ENCODE assay signal across 38 cellular contexts in the genomic region with DNA sequence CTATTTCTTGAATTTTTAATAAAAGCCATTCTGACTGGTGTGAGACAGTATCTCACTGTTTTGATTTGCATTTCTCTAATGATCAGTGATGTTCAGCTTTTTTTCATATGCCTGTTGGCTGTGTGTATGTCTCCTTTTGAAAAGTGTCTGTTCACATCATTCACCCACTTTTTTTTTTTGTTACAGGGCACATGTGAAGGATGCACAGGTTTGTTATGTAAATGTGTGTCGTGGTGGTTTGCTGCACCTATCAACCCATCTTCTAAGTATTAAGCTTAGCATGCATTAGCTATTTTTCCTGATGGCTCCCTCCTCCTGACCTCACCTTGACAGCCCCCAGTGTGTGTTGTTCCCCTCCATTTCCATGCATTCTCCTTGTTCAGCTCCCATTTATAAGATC. TPM values are rescaled to one million over a fixed set of nuclear protein-coding genes. Genes with fewer than 3 reads are reported as not detected.
"Had no signal": no experiment of that assay in that cellular context is flagged by ENCODE, and none has a peak within 500 bp of the region (broad histone marks: within the 10 kb centered on the region; RNA-seq: fewer than 3 reads in every experiment).

No MANE protein-coding gene starts in this region.

- H3K4me3 Mint-ChIP-seq: activated B cell treated with CpG ODN at 0.5 μM for 24 hours; activated CD8-positive, alpha-beta T cell treated with anti-CD3 and anti-CD28 coated beads for 36 hours; activated naive CD4-positive, alpha-beta T cell treated with anti-CD3 and anti-CD28 coated beads for 36 hours; activated naive CD4-positive, alpha-beta T cell treated with anti-CD3 and anti-CD28 coated beads, Interleukin-2, amount 50 U/mL, for 24 hours; activated naive CD8-positive, alpha-beta T cell treated with anti-CD3 and anti-CD28 coated beads for 36 hours; activated naive CD8-positive, alpha-beta T cell treated with anti-CD3 and anti-CD28 coated beads, Interleukin-2, amount 50 U/mL, for 24 hours; activated T-helper 1 cell treated with anti-CD3 and anti-CD28 coated beads, Interleukin-12 subunit alpha, Interleukin-12 subunit beta, Interleukin-2, Interleukin-4 antibody, amounts not matched to agents 30 ng/mL and 10 ng/mL and 1 ng/mL, durations not matched to agents 14 hours and 24 hours and 36 hours; central memory CD8-positive, alpha-beta T cell; dendritic cell treated with granulocyte-macrophage colony-stimulating factor and Interleukin-4, amounts not matched to agents 40 ng/mL and 50 ng/mL, for 4 days; endodermal cell; T-helper 17 cell; T-helper 2 cell treated with Interferon-gamma antibody and Interleukin-4, amounts not matched to agents 5 μg/mL and 100 μg/mL, for 36 hours had no signal

- H3K27me3 Mint-ChIP-seq: activated CD8-positive, alpha-beta T cell treated with anti-CD3 and anti-CD28 coated beads for 36 hours; activated naive CD4-positive, alpha-beta T cell treated with anti-CD3 and anti-CD28 coated beads, Interleukin-2, amount 50 U/mL, for 24 hours; activated naive CD8-positive, alpha-beta T cell treated with anti-CD3 and anti-CD28 coated beads for 36 hours; activated naive CD8-positive, alpha-beta T cell treated with anti-CD3 and anti-CD28 coated beads, Interleukin-2, amount 50 U/mL, for 24 hours; T-helper 17 cell had no signal

- H3K27ac Mint-ChIP-seq: activated B cell treated with CpG ODN at 0.5 μM for 24 hours; activated CD8-positive, alpha-beta T cell treated with anti-CD3 and anti-CD28 coated beads for 36 hours; activated naive CD4-positive, alpha-beta T cell treated with anti-CD3 and anti-CD28 coated beads for 36 hours; activated naive CD8-positive, alpha-beta T cell treated with anti-CD3 and anti-CD28 coated beads for 36 hours; activated naive CD8-positive, alpha-beta T cell treated with anti-CD3 and anti-CD28 coated beads, Interleukin-2, amount 50 U/mL, for 24 hours; activated T-helper 1 cell treated with anti-CD3 and anti-CD28 coated beads, Interleukin-12 subunit alpha, Interleukin-12 subunit beta, Interleukin-2, Interleukin-4 antibody, amounts not matched to agents 30 ng/mL and 10 ng/mL and 1 ng/mL, durations not matched to agents 14 hours and 24 hours and 36 hours; activated T-helper 2 cell treated with anti-CD3 and anti-CD28 coated beads, Interferon-gamma antibody, Interleukin-2, Interleukin-4, amounts not matched to agents 10 μg/mL and 5 μg/mL and 100 μg/mL, durations not matched to agents 14 hours and 24 hours and 36 hours; dendritic cell treated with granulocyte-macrophage colony-stimulating factor and Interleukin-4, amounts not matched to agents 40 ng/mL and 50 ng/mL, for 4 days; endodermal cell; T-helper 17 cell; T-helper 2 cell treated with Interferon-gamma antibody and Interleukin-4, amounts not matched to agents 5 μg/mL and 100 μg/mL, for 36 hours had no signal

- ATAC-seq: activated CD4-positive, CD25-positive, alpha-beta regulatory T cell treated with anti-CD3 and anti-CD28 coated beads, Interleukin-2, amount 50 U/mL, for 24 hours; activated CD8-positive, alpha-beta T cell treated with anti-CD3 and anti-CD28 coated beads for 36 hours; activated naive CD8-positive, alpha-beta T cell treated with anti-CD3 and anti-CD28 coated beads, Interleukin-2, amount 50 U/mL, for 24 hours; body of pancreas; foreskin keratinocyte; gastrocnemius medialis; heart right ventricle; T-helper 17 cell had no signal

- DNase-seq: activated B cell treated with CpG ODN at 0.5 μM for 24 hours; activated CD4-positive, alpha-beta T cell treated with anti-CD3 and anti-CD28 coated beads for 48 hours; activated CD4-positive, alpha-beta T cell treated with anti-CD3 and anti-CD28 coated beads, Interleukin-2, amount 50 U/mL, for 1 hour; activated CD4-positive, alpha-beta T cell treated with anti-CD3 and anti-CD28 coated beads, Interleukin-2, amount 50 U/mL, for 48 hours; activated CD8-positive, alpha-beta memory T cell treated with anti-CD3 and anti-CD28 coated beads for 24 hours; activated CD8-positive, alpha-beta T cell treated with anti-CD3 and anti-CD28 coated beads for 36 hours; activated effector memory CD4-positive, alpha-beta T cell treated with anti-CD3 and anti-CD28 coated beads, Interleukin-2, amount 50 U/mL, for 16 hours; activated naive CD4-positive, alpha-beta T cell treated with anti-CD3 and anti-CD28 coated beads for 36 hours; activated naive CD8-positive, alpha-beta T cell treated with anti-CD3 and anti-CD28 coated beads for 36 hours; activated naive CD8-positive, alpha-beta T cell treated with anti-CD3 and anti-CD28 coated beads, Interleukin-2, amount 50 U/mL, for 24 hours; activated T-cell treated with anti-CD3 and anti-CD28 coated beads, Interleukin-2, amount 50 U/mL, for 48 hours; adrenal gland; amygdala; aorta; body of pancreas; dorsolateral prefrontal cortex; effector memory CD4-positive, alpha-beta T cell; endodermal cell; erythroblast; foreskin keratinocyte; gastrocnemius medialis; glutamatergic neuron; heart right ventricle; T-helper 1 cell; T-helper 17 cell; T1000; WERI-Rb-1 had no signal

- H3K4me1 Mint-ChIP-seq: activated B cell treated with CpG ODN at 0.5 μM for 24 hours; activated naive CD8-positive, alpha-beta T cell treated with anti-CD3 and anti-CD28 coated beads for 36 hours; activated naive CD8-positive, alpha-beta T cell treated with anti-CD3 and anti-CD28 coated beads, Interleukin-2, amount 50 U/mL, for 24 hours; endodermal cell; T-helper 17 cell had no signal

- H3K9me3 ChIP-seq: adrenal gland, body of pancreas, esophagus muscularis mucosa, gastrocnemius medialis had no signal

- H3K4me1 ChIP-seq: adrenal gland, body of pancreas, esophagus muscularis mucosa, gastrocnemius medialis, heart right ventricle had no signal

- H3K36me3 ChIP-seq: adrenal gland, cardiac muscle cell, esophagus muscularis mucosa, gastrocnemius medialis, heart right ventricle, WERI-Rb-1 had no signal

- H3K27me3 ChIP-seq: adrenal gland, body of pancreas, cardiac muscle cell, dorsolateral prefrontal cortex, esophagus muscularis mucosa, foreskin keratinocyte, gastrocnemius medialis, heart right ventricle had no signal

- H3K9me3 Mint-ChIP-seq: activated T-helper 1 cell treated with anti-CD3 and anti-CD28 coated beads, Interleukin-12 subunit alpha, Interleukin-12 subunit beta, Interleukin-2, Interleukin-4 antibody, amounts not matched to agents 30 ng/mL and 10 ng/mL and 1 ng/mL, durations not matched to agents 14 hours and 24 hours and 36 hours; activated T-helper 2 cell treated with anti-CD3 and anti-CD28 coated beads, Interferon-gamma antibody, Interleukin-2, Interleukin-4, amounts not matched to agents 10 μg/mL and 5 μg/mL and 100 μg/mL, durations not matched to agents 14 hours and 24 hours and 36 hours; central memory CD8-positive, alpha-beta T cell; dendritic cell treated with granulocyte-macrophage colony-stimulating factor and Interleukin-4, amounts not matched to agents 40 ng/mL and 50 ng/mL, for 4 days; T-helper 2 cell treated with Interferon-gamma antibody and Interleukin-4, amounts not matched to agents 5 μg/mL and 100 μg/mL, for 36 hours had no signal

- H3K4me3 ChIP-seq: adrenal gland, body of pancreas, cardiac muscle cell, coronary artery, dorsolateral prefrontal cortex, esophagus muscularis mucosa, gastrocnemius medialis, heart right ventricle had no signal

- H3K27ac ChIP-seq: adrenal gland, body of pancreas, cardiac muscle cell, coronary artery, dorsolateral prefrontal cortex, esophagus muscularis mucosa, foreskin keratinocyte, gastrocnemius medialis, heart right ventricle, WERI-Rb-1 had no signal

RNA-seq across cellular contexts. Expression of a gene that starts 39.3 kb away (rescaled TPM):
- total RNA-seq: activated B cell treated with CpG ODN at 0.5 μM for 24 hours; activated CD8-positive, alpha-beta T cell treated with anti-CD3 and anti-CD28 coated beads for 36 hours; activated naive CD4-positive, alpha-beta T cell treated with anti-CD3 and anti-CD28 coated beads for 36 hours; activated naive CD8-positive, alpha-beta T cell treated with anti-CD3 and anti-CD28 coated beads for 36 hours; activated T-helper 1 cell treated with anti-CD3 and anti-CD28 coated beads, Interleukin-12 subunit alpha, Interleukin-12 subunit beta, Interleukin-2, Interleukin-4 antibody, amounts not matched to agents 30 ng/mL and 10 ng/mL and 1 ng/mL, durations not matched to agents 14 hours and 24 hours and 36 hours; activated T-helper 2 cell treated with anti-CD3 and anti-CD28 coated beads, Interferon-gamma antibody, Interleukin-2, Interleukin-4, amounts not matched to agents 10 μg/mL and 5 μg/mL and 100 μg/mL, durations not matched to agents 14 hours and 24 hours and 36 hours; adrenal gland; aorta; cardiac muscle cell; cerebellum; esophagus muscularis mucosa; gastrocnemius medialis; heart right ventricle; T-helper 17 cell had no signal
- polyA plus RNA-seq: adrenal gland, aorta, cardiac muscle cell, heart right ventricle had no signal
